9 cellular contexts compared by ENCODE assay signal in the genomic region with DNA sequence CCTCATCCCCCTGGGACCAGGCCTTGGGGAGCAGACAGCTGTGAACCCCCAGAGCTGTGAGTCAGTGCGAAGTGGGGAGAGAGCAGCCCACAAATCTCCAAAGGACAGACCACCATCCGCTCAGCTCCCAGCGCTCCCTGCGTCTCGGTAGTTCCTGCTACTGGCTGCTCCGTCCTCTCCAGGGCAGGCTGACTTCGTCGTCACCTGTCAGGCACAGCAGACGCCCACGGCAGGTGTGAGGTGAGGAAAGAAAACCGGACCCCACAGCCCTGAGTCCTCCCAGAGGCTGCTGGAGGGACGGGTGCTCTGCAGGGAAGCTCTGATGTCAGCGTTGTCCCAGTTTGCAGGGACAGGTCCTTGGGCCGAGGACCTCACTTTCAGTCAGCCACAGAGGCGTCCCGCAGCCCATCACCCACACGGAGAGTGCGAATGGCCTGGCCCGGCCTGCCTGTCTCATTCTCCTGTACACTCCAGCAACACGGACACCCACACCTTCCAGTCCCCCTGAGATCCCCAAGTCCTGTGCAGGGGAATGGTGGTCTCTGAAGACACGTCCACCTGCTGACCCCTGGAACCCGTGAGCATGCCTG.
DNase-seq lines count a peak whose midpoint lies in the region; ATAC-seq, FAIRE-seq and TF ChIP-seq lines count a peak whose summit lies in the region.
"Had no signal": no experiment of that assay in that cellular context is flagged by ENCODE, and none has a peak within 500 bp of the region (broad histone marks: within the 10 kb centered on the region; RNA-seq: fewer than 3 reads in every experiment).

No MANE protein-coding gene starts in this region.

- no peaks in the 10 kb centered on the region for H3K27me3 Mint-ChIP-seq in Caco-2 (ENCODE audit: insufficient read depth, unreplicated experiment)
- peaks cover 9% of the 10 kb centered on the region for H3K27me3 Mint-ChIP-seq in mesothelial cell of epicardium (ENCODE audit: low read depth)

- no peak for TF ChIP-seq POLR2A in A549 (IDR thresholded peaks at IDR 0.05; ENCODE audit: low read length)

- peak in 1 of 2 experiments; percentile 5; a peak in 3 of 6 replicates for ATAC-seq in A549
- ATAC-seq in HG03432 (IDR thresholded peaks at IDR 0.05; ENCODE audit: unreplicated experiment): no peak
- ATAC-seq in GM19395 (IDR thresholded peaks at IDR 0.05; ENCODE audit: unreplicated experiment): no peak
- no peak for ATAC-seq in HG03342 (IDR thresholded peaks at IDR 0.05; ENCODE audit: unreplicated experiment)

- CTCF ChIA-PET in A549 (lab: Yijun Ruan, JAX): interaction anchor here (0.6 to 2.6 kb wide), 22 partner anchors 10 to 978 kb away, joined by 3 to 10 read pairs (median 3); no protein-coding TSS in a partner anchor
- CTCF ChIA-PET in Caco-2 (lab: Charles Lee): no interaction called here

- H3K36me3 ChIP-seq in Caco-2 (ENCODE audit: control insufficient read depth, insufficient read depth, low read length): no peaks in the 10 kb centered on the region
- no peaks in the 10 kb centered on the region for H3K36me3 ChIP-seq in adipocyte (ENCODE audit: control insufficient read depth, insufficient read depth, low read length, severe bottlenecking)
- H3K36me3 ChIP-seq: neutrophil had no signal

- FAIRE-seq in A549 (lab: Jason Lieb, UNC): no peak

- peak overlapping the region; percentile 45 to 73; a peak in 4 of 6 replicates for H3K27ac ChIP-seq in A549
- H3K27ac ChIP-seq: neutrophil had no signal

- no peak for TF ChIP-seq EP300 in A549 (IDR thresholded peaks at IDR 0.05)

- peaks cover 6% of the 10 kb centered on the region; the same call in 1 of the 3 replicates for H3K4me1 ChIP-seq in A549
- H3K4me1 ChIP-seq in Caco-2: no peaks in the 10 kb centered on the region
- no peaks in the 10 kb centered on the region for H3K4me1 ChIP-seq in adipocyte (ENCODE audit: control insufficient read depth, insufficient read depth, low read length)

- no peak overlapping the region for H3K9ac ChIP-seq in adipocyte (ENCODE audit: low read length)

- H3K27ac Mint-ChIP-seq in Caco-2 (ENCODE audit: unreplicated experiment) (no peak overlapping the region), mesothelial cell of epicardium (peak overlapping the region; percentile 28)

- H3K4me3 Mint-ChIP-seq in Caco-2 (ENCODE audit: unreplicated experiment) (peak overlapping the region; percentile 50), mesothelial cell of epicardium (peak overlapping the region; percentile 67)

- H3K9me3 ChIP-seq in A549 (no peaks in the 10 kb centered on the region), Caco-2 (no peaks in the 10 kb centered on the region), adipocyte (ENCODE audit: control insufficient read depth, low read length) (no peaks in the 10 kb centered on the region)
- H3K9me3 ChIP-seq: neutrophil had no signal

- POLR2A ChIA-PET in A549 (lab: Yijun Ruan, JAX) (no interaction called here), Caco-2 (lab: Charles Lee) (no interaction called here)

- no peaks in the 10 kb centered on the region for H3K9me3 Mint-ChIP-seq in Caco-2 (ENCODE audit: unreplicated experiment)
- no peaks in the 10 kb centered on the region for H3K9me3 Mint-ChIP-seq in mesothelial cell of epicardium

- H3K36me3 Mint-ChIP-seq in Caco-2 (ENCODE audit: insufficient read depth, unreplicated experiment) (peaks cover 10% of the 10 kb centered on the region), mesothelial cell of epicardium (no peaks in the 10 kb centered on the region)

- no peak for TF ChIP-seq CTCF in A549 (IDR thresholded peaks at IDR 0.05)
- TF ChIP-seq CTCF in Caco-2 (IDR thresholded peaks at IDR 0.05; ENCODE audit: insufficient read depth in 1 of 2, low read depth in 1 of 2, low read length in 1 of 2, severe bottlenecking in 1 of 2, unreplicated experiment in 1 of 2): no peak
- no peak for TF ChIP-seq CTCF in mesothelial cell of epicardium (IDR thresholded peaks at IDR 0.05; ENCODE audit: unreplicated experiment)

- intact Hi-C loops in Caco-2 (cut with micrococcal nuclease; ENCODE audit: unreplicated experiment): loop anchor here (5.0 kb wide), 1 partner anchor 920 kb away; no protein-coding TSS in a partner anchor

- peak overlapping the region; percentile 85 for H3K4me2 ChIP-seq in A549

- TF ChIP-seq RAD21 in A549 (conservative IDR thresholded peaks at IDR 0.05 in 1 of 2, IDR thresholded peaks at IDR 0.05 in 1 of 2): no peak

- no peak for DNase-seq in A549 (ENCODE audit: low read depth in 1 of 2, low spot score in 1 of 2)
- peak in 1 of 2 experiments; percentile 34 for DNase-seq in Caco-2
- no peak for DNase-seq in adipocyte (ENCODE audit: low read depth)
- DNase-seq in mesothelial cell of epicardium (ENCODE audit: low spot score in 2 of 2, unreplicated experiment in 2 of 2): no peak
- no peak for DNase-seq in HuH-7 (ENCODE audit: low spot score)

- peaks cover 14% of the 10 kb centered on the region for H3K4me1 Mint-ChIP-seq in Caco-2 (ENCODE audit: low read depth, unreplicated experiment)
- peaks cover 15% of the 10 kb centered on the region for H3K4me1 Mint-ChIP-seq in mesothelial cell of epicardium

- BruUV-seq in Caco-2 (replicated peaks; lab: Mats Ljungman, UMichigan): no TSS peak

- 77% methylated on average over 18 of the region's 22 CpGs for WGBS in A549 (ENCODE audit: missing lambda C conversion rate)

- H3K4me3 ChIP-seq in A549 (no peak overlapping the region), Caco-2 (ENCODE audit: low read depth, low read length) (no peak overlapping the region), adipocyte (ENCODE audit: low read length) (peak overlapping the region; percentile 63)

- H3K27me3 ChIP-seq in Caco-2 (replicated peaks; ENCODE audit: control insufficient read depth, insufficient read depth, low read length): no peaks in the 10 kb centered on the region
- peaks cover 7% of the 10 kb centered on the region for H3K27me3 ChIP-seq in adipocyte (replicated peaks; ENCODE audit: control insufficient read depth, insufficient read depth, low read length)

TF ChIP-seq in A549, 52 proteins besides CTCF, POLR2A, EP300 and RAD21:
- TF ChIP-seq HOXB5 (CRISPR knock-in tag; IDR thresholded peaks at IDR 0.05) (no peak), CBX8 (IDR thresholded peaks at IDR 0.05) (no peak), FOXS1 (CRISPR knock-in tag; IDR thresholded peaks at IDR 0.05) (no peak), ZSCAN20 (CRISPR knock-in tag; IDR thresholded peaks at IDR 0.05) (no peak), ESRRA (IDR thresholded peaks at IDR 0.05; ENCODE audit: borderline replicate concordance, low read length) (no peak), HDAC2 (IDR thresholded peaks at IDR 0.05) (no peak), BHLHE40 (IDR thresholded peaks at IDR 0.05; ENCODE audit: low read depth, low read length) (no peak), FOSL2 (IDR thresholded peaks at IDR 0.05) (no peak), FOSL2 (CRISPR knock-in tag; IDR thresholded peaks at IDR 0.05) (no peak), NFE2L2 (conservative IDR thresholded peaks at IDR 0.05; ENCODE audit: low read length) (no peak), PHF8 (IDR thresholded peaks at IDR 0.05; ENCODE audit: borderline replicate concordance, low read depth) (no peak), TFCP2L1 (CRISPR knock-in tag; IDR thresholded peaks at IDR 0.05) (no peak), HEYL (CRISPR knock-in tag; IDR thresholded peaks at IDR 0.05) (no peak), ZFP36 (IDR thresholded peaks at IDR 0.05; ENCODE audit: borderline replicate concordance, partially characterized antibody) (no peak), CEBPB (IDR thresholded peaks at IDR 0.05) (no peak), JUNB (IDR thresholded peaks at IDR 0.05) (no peak), HOXA7 (CRISPR knock-in tag; IDR thresholded peaks at IDR 0.05) (no peak), RARB (CRISPR knock-in tag; IDR thresholded peaks at IDR 0.05) (no peak)
- TF ChIP-seq, protein P1, sequence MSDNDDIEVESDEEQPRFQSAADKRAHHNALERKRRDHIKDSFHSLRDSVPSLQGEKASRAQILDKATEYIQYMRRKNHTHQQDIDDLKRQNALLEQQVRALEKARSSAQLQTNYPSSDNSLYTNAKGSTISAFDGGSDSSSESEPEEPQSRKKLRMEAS (IDR thresholded peaks at IDR 0.05): no peak
